In the genomic region with DNA sequence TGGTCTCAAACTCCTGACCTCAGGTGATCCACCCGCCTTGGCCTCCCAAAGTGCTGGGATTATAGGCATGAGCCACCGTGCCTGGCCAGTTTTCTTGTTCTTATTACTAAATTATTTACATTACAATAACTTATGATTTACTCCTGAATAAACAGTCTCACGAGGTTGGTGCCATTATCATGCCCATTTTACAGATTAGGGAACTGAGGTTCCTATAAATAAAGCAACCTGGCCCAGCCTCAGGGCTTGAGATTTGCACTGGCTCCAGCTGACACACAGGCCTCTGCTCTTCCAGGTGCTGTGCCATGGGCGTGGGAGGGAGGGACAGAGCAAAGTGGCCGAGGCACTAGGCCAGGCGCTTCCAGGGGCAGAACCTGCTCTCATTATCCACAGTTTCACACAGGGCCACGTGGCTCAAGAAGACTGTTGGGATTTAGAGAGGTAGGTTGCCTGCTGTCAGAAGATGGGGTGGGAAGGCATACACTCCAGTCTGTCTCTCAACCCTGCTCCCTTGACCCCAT, we compare ENCODE assay signal across 18 cellular contexts. TPM values are rescaled to one million over a fixed set of nuclear protein-coding genes. Genes with fewer than 3 reads are reported as not detected.
DNase-seq lines count a peak whose midpoint lies in the region; ATAC-seq, FAIRE-seq and TF ChIP-seq lines count a peak whose summit lies in the region.
"Had no signal": no experiment of that assay in that cellular context is flagged by ENCODE, and none has a peak within 500 bp of the region (broad histone marks: within the 10 kb centered on the region; RNA-seq: fewer than 3 reads in every experiment).

No MANE protein-coding gene starts in this region.

- no TSS peak for BruUV-seq in PC-3 (replicated peaks; lab: Mats Ljungman, UMichigan)

- no peaks in the 10 kb centered on the region for H4K20me1 ChIP-seq in astrocyte (ENCODE audit: insufficient read depth, low read length)
- no peaks in the 10 kb centered on the region for H4K20me1 ChIP-seq in PC-3 (ENCODE audit: low read length)

- no peaks in the 10 kb centered on the region for H3K9me2 ChIP-seq in PC-3 (replicated peaks; ENCODE audit: low read length)

- H3F3A ChIP-seq in PC-3 (ENCODE audit: low read length, unreplicated experiment), result no peaks in the 10 kb centered on the region

- CTCF ChIA-PET in PC-3 (lab: Charles Lee), result no interaction called here

- no peak overlapping the region for H3K9ac ChIP-seq in astrocyte (ENCODE audit: low read length)
- H3K9ac ChIP-seq in PC-3 (ENCODE audit: low read length), result no peak overlapping the region
- H3K9ac ChIP-seq: GM23248 had no signal

- DNase-seq in heart right ventricle (no peak), left cardiac atrium (no peak), astrocyte (ENCODE audit: low read depth) (no peak), right atrium auricular region (ENCODE audit: low spot score) (no peak), natural killer cell (no peak), PC-3 (no peak), NCI-H345 treated with DMSO at 0.1 percent for 48 hours (lab: John Stamatoyannopoulos, UW; ENCODE audit: unreplicated experiment) (no peak)
- DNase-seq: CD4-positive, alpha-beta memory T cell; DMS79; GM23248 had no signal

- H3K36me3 Mint-ChIP-seq in astrocyte (ENCODE audit: low read depth, unreplicated experiment), result no peaks in the 10 kb centered on the region
- no peaks in the 10 kb centered on the region for H3K36me3 Mint-ChIP-seq in natural killer cell
- H3K36me3 Mint-ChIP-seq: CD4-positive, alpha-beta memory T cell had no signal

- H3K4me1 Mint-ChIP-seq in astrocyte (ENCODE audit: low read depth, unreplicated experiment), result no peaks in the 10 kb centered on the region
- H3K4me1 Mint-ChIP-seq in natural killer cell, result no peaks in the 10 kb centered on the region

- FAIRE-seq in astrocyte (lab: Jason Lieb, UNC), result no peak
- FAIRE-seq: A204.1, GM12878, GM18507, H54, HTR-8/SVneo had no signal

- no peak overlapping the region for H2AFZ ChIP-seq in astrocyte (ENCODE audit: low read depth, low read length)
- no peak overlapping the region for H2AFZ ChIP-seq in PC-3 (ENCODE audit: low read length)
- H2AFZ ChIP-seq: GM23248 had no signal

- POLR2A ChIA-PET in PC-3 (lab: Charles Lee; ENCODE audit: unreplicated experiment), result no interaction called here

- intact Hi-C loops in heart right ventricle (cut with DNase I), result loop anchor here in 1 of 10 donors (5.0 kb wide), 1 partner anchor 40 kb away; no protein-coding TSS in a partner anchor
- intact Hi-C loops in left cardiac atrium (cut with DNase I), result no loop called here
- intact Hi-C loops in natural killer cell (cut with micrococcal nuclease), result no loop called here
- intact Hi-C loops in PC-3 (cut with micrococcal nuclease), result no loop called here

- ATAC-seq in heart right ventricle (no peak), left cardiac atrium (no peak), natural killer cell (no peak), PC-3 (no peak)
- ATAC-seq: GM12878, HCT116 had no signal

- H3K4me1 ChIP-seq in heart right ventricle (peaks cover 10 to 92% (median 47%) of the 10 kb centered on the region in 9 donors), astrocyte (ENCODE audit: insufficient read depth, low read length) (peaks cover 9% of the 10 kb centered on the region), right atrium auricular region (peaks cover 0 to 65% of the 10 kb centered on the region in 2 donors), PC-3 (ENCODE audit: insufficient read depth, low read length) (no peaks in the 10 kb centered on the region)

- WGBS in heart right ventricle, 2 donors, result 49 to 73% methylated on average over 7 of the region's 7 CpGs

- H3K27me3 Mint-ChIP-seq in astrocyte (ENCODE audit: low read depth, unreplicated experiment), result peaks cover 15% of the 10 kb centered on the region
- H3K27me3 Mint-ChIP-seq in natural killer cell (ENCODE audit: low read depth in 2 of 2), result no peaks in the 10 kb centered on the region
- H3K27me3 Mint-ChIP-seq: B cell; CD4-positive, alpha-beta memory T cell had no signal

- peak overlapping the region in 7 of 10 donors; percentile 67 to 79 (median 78) for H3K4me3 ChIP-seq in heart right ventricle
- no peak overlapping the region for H3K4me3 ChIP-seq in astrocyte (ENCODE audit: insufficient read depth, low read depth, low read length)
- peak overlapping the region; percentile 59 to 60 for H3K4me3 ChIP-seq in right atrium auricular region
- H3K4me3 ChIP-seq in PC-3 (ENCODE audit: low read length), result no peak overlapping the region
- H3K4me3 ChIP-seq: GM12878, GM23248 had no signal

- H3K27ac ChIP-seq in heart right ventricle (peak overlapping the region in 7 of 10 donors; percentile 61 to 98 (median 94)), astrocyte (ENCODE audit: low read depth, low read length) (no peak overlapping the region), right atrium auricular region (peak overlapping the region; percentile 87 to 93), PC-3 (ENCODE audit: low read length) (no peak overlapping the region)
- H3K27ac ChIP-seq: C4-2B, GM23248 had no signal

- TF ChIP-seq CTCF in heart right ventricle (IDR thresholded peaks at IDR 0.05) (no peak), astrocyte (IDR thresholded peaks at IDR 0.05; ENCODE audit: insufficient read depth, low read depth, low read length) (no peak), right atrium auricular region (IDR thresholded peaks at IDR 0.05) (no peak), natural killer cell (IDR thresholded peaks at IDR 0.05) (no peak), PC-3 (conservative IDR thresholded peaks at IDR 0.05; ENCODE audit: low read depth, low read length) (no peak)

- H3K4me3 Mint-ChIP-seq in astrocyte (ENCODE audit: unreplicated experiment) (peak overlapping the region; percentile 12), natural killer cell (no peak overlapping the region)
- H3K4me3 Mint-ChIP-seq: CD4-positive, alpha-beta memory T cell had no signal

- H3K27me3 ChIP-seq in heart right ventricle, result no peaks in the 10 kb centered on the region
- H3K27me3 ChIP-seq in astrocyte (ENCODE audit: insufficient read depth, low read length), result no peaks in the 10 kb centered on the region
- H3K27me3 ChIP-seq in right atrium auricular region, result no peaks in the 10 kb centered on the region
- H3K27me3 ChIP-seq in PC-3 (ENCODE audit: low read length), result no peaks in the 10 kb centered on the region

- H3K27ac Mint-ChIP-seq in astrocyte (ENCODE audit: unreplicated experiment) (no peak overlapping the region), natural killer cell (no peak overlapping the region)
- H3K27ac Mint-ChIP-seq: B cell had no signal

- no peaks in the 10 kb centered on the region for H3K79me2 ChIP-seq in astrocyte (ENCODE audit: insufficient read depth, low read length)
- no peaks in the 10 kb centered on the region for H3K79me2 ChIP-seq in PC-3 (ENCODE audit: low read length)

- no peak overlapping the region for H3K4me2 ChIP-seq in astrocyte (ENCODE audit: low read length)
- H3K4me2 ChIP-seq in PC-3 (ENCODE audit: low read length), result no peak overlapping the region

- H3K36me3 ChIP-seq in heart right ventricle (peaks cover 0 to 35% (median 0%) of the 10 kb centered on the region in 9 donors), astrocyte (ENCODE audit: insufficient read depth, low read length) (no peaks in the 10 kb centered on the region), right atrium auricular region (peaks cover 17% of the 10 kb centered on the region), PC-3 (ENCODE audit: low read depth, low read length) (no peaks in the 10 kb centered on the region)

- H3K9me3 Mint-ChIP-seq in astrocyte (ENCODE audit: unreplicated experiment), result no peaks in the 10 kb centered on the region
- no peaks in the 10 kb centered on the region for H3K9me3 Mint-ChIP-seq in natural killer cell
- H3K9me3 Mint-ChIP-seq: CD4-positive, alpha-beta memory T cell had no signal

- H3K9me3 ChIP-seq in heart right ventricle, result no peaks in the 10 kb centered on the region
- no peaks in the 10 kb centered on the region for H3K9me3 ChIP-seq in astrocyte (ENCODE audit: insufficient read depth, low read depth, low read length)
- H3K9me3 ChIP-seq in right atrium auricular region, result no peaks in the 10 kb centered on the region
- H3K9me3 ChIP-seq in PC-3 (ENCODE audit: low read length), result no peaks in the 10 kb centered on the region

RNA-seq across cellular contexts. Expression of a gene that starts 2.3 kb away (rescaled TPM):
- total RNA-seq in heart right ventricle, result 100 to 1,000 TPM in 5 of 10 donors, 10 to 100 TPM in 5; 76.1 to 140 (median 102) TPM
- 100 to 1,000 TPM in 1 of 2 donors, 10 to 100 TPM in 1; 42.6 to 129 TPM for polyA plus RNA-seq in heart right ventricle
- 100 to 1,000 TPM in 1 of 2 donors, 10 to 100 TPM in 1; 82.7 to 108 TPM for total RNA-seq in left cardiac atrium
- total RNA-seq in astrocyte, result 0.20 and 0.65 TPM in 2 replicates
- total RNA-seq in right atrium auricular region, result 100 to 1,000 TPM; 124 to 216 TPM
- under 1 TPM; 0.28 to 0.59 (median 0.34) TPM for total RNA-seq in natural killer cell
- 0.98 TPM in 1 of 2 replicates, not detected in the other for total RNA-seq in PC-3 (2014; rRNA removed)
- total RNA-seq: CD4-positive, alpha-beta memory T cell had no signal
- polyA plus RNA-seq: CD4-positive, alpha-beta memory T cell had no signal

RNA-seq across cellular contexts. Expression of a gene that starts 15.5 kb away (rescaled TPM):
- total RNA-seq in heart right ventricle (10 to 100 TPM; 21.0 to 53.1 (median 32.3) TPM), left cardiac atrium (10 to 100 TPM; 50.4 to 60.5 TPM), astrocyte (0.73 and 1.1 TPM in 2 replicates), right atrium auricular region (10 to 100 TPM; 31.8 to 55.3 TPM), natural killer cell (10 to 100 TPM; 57.6 to 91.7 (median 88.3) TPM), PC-3 (2014; rRNA removed) (0.07 and 0.40 TPM in 2 replicates)
- polyA plus RNA-seq in heart right ventricle, result 10 to 100 TPM in 1 of 2 donors, 1 to 10 TPM in 1; 7.0 to 27.3 TPM

Comparison
In these comparisons a context has a peak if more than half of its experiments do, and no peak if none do; other contexts are left out.
1. H3K27ac ChIP-seq: peak in heart right ventricle (7 of 10) and right atrium auricular region (2 of 2); none in astrocyte (single experiment) and PC-3 (single experiment).
2. H3K4me3 ChIP-seq: peak in heart right ventricle (7 of 10) and right atrium auricular region (2 of 2); none in astrocyte (single experiment) and PC-3 (single experiment).
3. RNA of a gene that starts 2.3 kb away (total RNA-seq): 124 to 216 TPM in right atrium auricular region, 82.7 to 108 TPM in left cardiac atrium and 76.1 to 140 TPM in heart right ventricle; 0.28 to 0.59 TPM in natural killer cell, 0.20 to 0.65 TPM in astrocyte and 0.98 TPM in PC-3; every median in the first group is over 10 times any median in the second.
4. RNA of a gene that starts 15.5 kb away (total RNA-seq): 57.6 to 91.7 TPM in natural killer cell, 50.4 to 60.5 TPM in left cardiac atrium, 31.8 to 55.3 TPM in right atrium auricular region and 21.0 to 53.1 TPM in heart right ventricle; 0.73 to 1.1 TPM in astrocyte and 0.07 to 0.40 TPM in PC-3; every median in the first group is over 10 times any median in the second.